10 cellular contexts compared by ENCODE assay signal in genomic region chr3:129608936-129609590, GRCh38. TPM values are rescaled to one million over a fixed set of nuclear protein-coding genes. Genes with fewer than 3 reads are reported as not detected.
DNase-seq lines count a peak whose midpoint lies in the region; ATAC-seq and TF ChIP-seq lines count a peak whose summit lies in the region.
"Had no signal": no experiment of that assay in that cellular context is flagged by ENCODE, and none has a peak within 500 bp of the region (broad histone marks: within the 10 kb centered on the region; RNA-seq: fewer than 3 reads in every experiment).

No MANE protein-coding gene starts in this region.

- no peak for TF ChIP-seq POLR2A in suprapubic skin (IDR thresholded peaks at IDR 0.05)

- H4K20me1 ChIP-seq in MM.1S (ENCODE audit: insufficient read depth, low read length), result no peaks in the 10 kb centered on the region

- no peak overlapping the region for H3K4me3 ChIP-seq in CD4-positive, CD25-positive, alpha-beta regulatory T cell (ENCODE audit: low read depth, low read length)
- H3K4me3 ChIP-seq in Panc1 (ENCODE audit: low read depth in 2 of 2, low read length in 2 of 2), result no peak overlapping the region
- no peak overlapping the region for H3K4me3 ChIP-seq in skin epidermis
- no peak overlapping the region for H3K4me3 ChIP-seq in MM.1S (ENCODE audit: low read length)
- no peak overlapping the region for H3K4me3 ChIP-seq in suprapubic skin
- H3K4me3 ChIP-seq: ovary had no signal

- intact Hi-C loops in Panc1 (cut with micrococcal nuclease; ENCODE audit: unreplicated experiment), result no loop called here

- H3K27ac ChIP-seq in CD4-positive, CD25-positive, alpha-beta regulatory T cell (ENCODE audit: insufficient read depth, low read length, poor library complexity, severe bottlenecking), result no peak overlapping the region
- H3K27ac ChIP-seq in Panc1 (ENCODE audit: low read length) (peak overlapping the region; percentile 85), skin epidermis (peak overlapping the region in 11 of 21 experiments; percentile 26 to 93 (median 88)), MM.1S (ENCODE audit: low read length) (no peak overlapping the region), suprapubic skin (no peak overlapping the region)
- H3K27ac ChIP-seq: ovary had no signal

- peaks cover 0 to 2% (median 0%) of the 10 kb centered on the region in 7 donors for H3K9me3 Mint-ChIP-seq in CD4-positive, CD25-positive, alpha-beta regulatory T cell
- no peaks in the 10 kb centered on the region for H3K9me3 Mint-ChIP-seq in immature natural killer cell
- H3K9me3 Mint-ChIP-seq: activated naive CD8-positive, alpha-beta T cell treated with anti-CD3 and anti-CD28 coated beads, Interleukin-2, amount 10 ng/mL, durations not matched to agents 7 days and 5 days had no signal

- H3K4me2 ChIP-seq in MM.1S (ENCODE audit: low read depth, low read length), result no peak overlapping the region

- in situ Hi-C loops in Panc1 (cut with HindIII; ENCODE audit: low pct_unique_long_range_greater_than_20kb, low sequenced_read_pairs), result no loop called here

- H2AFZ ChIP-seq in MM.1S (ENCODE audit: low read length), result no peak overlapping the region

- peaks cover 0 to 20% (median 4%) of the 10 kb centered on the region in 4 donors for H3K4me1 Mint-ChIP-seq in CD4-positive, CD25-positive, alpha-beta regulatory T cell
- H3K4me1 Mint-ChIP-seq in immature natural killer cell, result peaks cover 43 to 51% of the 10 kb centered on the region in 2 donors

- H3K27me3 Mint-ChIP-seq in CD4-positive, CD25-positive, alpha-beta regulatory T cell, result peaks cover 43% of the 10 kb centered on the region
- H3K27me3 Mint-ChIP-seq in immature natural killer cell (ENCODE audit: low read depth in 3 of 3), result peaks cover 2 to 8% (median 4%) of the 10 kb centered on the region in 3 donors

- no peaks in the 10 kb centered on the region for H3K79me2 ChIP-seq in MM.1S (ENCODE audit: low read length)

- BruUV-seq in Panc1 (replicated peaks; lab: Mats Ljungman, UMichigan), result no TSS peak

- H3K27me3 ChIP-seq in CD4-positive, CD25-positive, alpha-beta regulatory T cell (ENCODE audit: control insufficient read depth, insufficient read depth, low read length), result peaks cover 7% of the 10 kb centered on the region
- H3K27me3 ChIP-seq in Panc1 (ENCODE audit: control insufficient read depth, insufficient read depth, low read length), result no peaks in the 10 kb centered on the region
- H3K27me3 ChIP-seq in MM.1S (replicated peaks; ENCODE audit: insufficient read depth, low read length), result peaks cover 38% of the 10 kb centered on the region
- peaks cover 3% of the 10 kb centered on the region for H3K27me3 ChIP-seq in suprapubic skin
- H3K27me3 ChIP-seq: ovary had no signal

- no peak for ATAC-seq in CD4-positive, CD25-positive, alpha-beta regulatory T cell (ENCODE audit: low read depth in 2 of 2)
- ATAC-seq in Panc1, result no peak
- no peak for ATAC-seq in esophagus mucosa

- CTCF ChIA-PET in Panc1 (lab: Charles Lee), result interaction anchor here (0.7 to 1.5 kb wide), 3 partner anchors 15 to 165 kb away, joined by 3 to 5 read pairs (median 4); no protein-coding TSS in a partner anchor

- DNase-seq in CD4-positive, CD25-positive, alpha-beta regulatory T cell, result no peak
- DNase-seq in Panc1 (ENCODE audit: low read depth, low spot score) (no peak), immature natural killer cell (no peak), NOMO-1 treated with DMSO at 0.1 percent for 48 hours (lab: John Stamatoyannopoulos, UW; ENCODE audit: unreplicated experiment) (no peak), MM.1S (no peak), suprapubic skin (ENCODE audit: low spot score in 2 of 2) (no peak)
- DNase-seq: activated naive CD8-positive, alpha-beta T cell treated with anti-CD3 and anti-CD28 coated beads, Interleukin-2, amount 10 ng/mL, durations not matched to agents 7 days and 5 days; ovary had no signal

- peak overlapping the region in 1 of 3 donors; percentile 18 for H3K27ac Mint-ChIP-seq in CD4-positive, CD25-positive, alpha-beta regulatory T cell
- H3K27ac Mint-ChIP-seq in immature natural killer cell, result peak overlapping the region in 2 of 6 donors; percentile 3 to 46
- H3K27ac Mint-ChIP-seq: activated naive CD8-positive, alpha-beta T cell treated with anti-CD3 and anti-CD28 coated beads, Interleukin-2, amount 10 ng/mL, durations not matched to agents 7 days and 5 days had no signal

- no peak for TF ChIP-seq CTCF in Panc1 (IDR thresholded peaks at IDR 0.05)
- TF ChIP-seq CTCF in MM.1S (IDR thresholded peaks at IDR 0.05; ENCODE audit: low read length), result no peak
- no peak for TF ChIP-seq CTCF in suprapubic skin (IDR thresholded peaks at IDR 0.05)

- no peaks in the 10 kb centered on the region for H3K36me3 Mint-ChIP-seq in CD4-positive, CD25-positive, alpha-beta regulatory T cell
- H3K36me3 Mint-ChIP-seq in immature natural killer cell, result peaks cover 0 to 3% (median 0%) of the 10 kb centered on the region in 3 donors

- TF ChIP-seq EP300 in suprapubic skin (IDR thresholded peaks at IDR 0.05), result no peak

- peaks cover 16% of the 10 kb centered on the region for H3K4me1 ChIP-seq in CD4-positive, CD25-positive, alpha-beta regulatory T cell (ENCODE audit: control insufficient read depth, insufficient read depth, low read length, poor library complexity, severe bottlenecking)
- H3K4me1 ChIP-seq in Panc1 (ENCODE audit: control insufficient read depth, insufficient read depth, low read length), result peaks cover 41% of the 10 kb centered on the region
- 0 out of 2 replicates have a peak, but pooled peaks cover 2% of the 10 kb centered on the region for H3K4me1 ChIP-seq in MM.1S (ENCODE audit: low read length)
- peaks cover 74% of the 10 kb centered on the region for H3K4me1 ChIP-seq in suprapubic skin

- H3K9me2 ChIP-seq in MM.1S (replicated peaks; ENCODE audit: insufficient read depth, low read length), result no peaks in the 10 kb centered on the region

- H3K36me3 ChIP-seq in CD4-positive, CD25-positive, alpha-beta regulatory T cell (ENCODE audit: control insufficient read depth, insufficient read depth, low read length), result no peaks in the 10 kb centered on the region
- H3K36me3 ChIP-seq in Panc1 (ENCODE audit: control insufficient read depth, insufficient read depth, low read length), result no peaks in the 10 kb centered on the region
- H3K36me3 ChIP-seq in MM.1S (replicated peaks; ENCODE audit: insufficient read depth, low read length), result no peaks in the 10 kb centered on the region
- no peaks in the 10 kb centered on the region for H3K36me3 ChIP-seq in suprapubic skin
- H3K36me3 ChIP-seq: ovary had no signal

- H3K4me3 Mint-ChIP-seq in CD4-positive, CD25-positive, alpha-beta regulatory T cell, result peak overlapping the region in 3 of 4 donors; percentile 54 to 94 (median 56)
- peak overlapping the region in 4 of 5 donors; percentile 28 to 78 (median 54) for H3K4me3 Mint-ChIP-seq in immature natural killer cell

- no peaks in the 10 kb centered on the region for H3F3A ChIP-seq in MM.1S (ENCODE audit: insufficient read depth, low read length)

- WGBS in suprapubic skin, result 82% methylated on average over 3 of the region's 4 CpGs

- POLR2A ChIA-PET in Panc1 (lab: Charles Lee), result no interaction called here

- no peaks in the 10 kb centered on the region for H3K9me3 ChIP-seq in CD4-positive, CD25-positive, alpha-beta regulatory T cell (ENCODE audit: control insufficient read depth in 2 of 2, low read length in 2 of 2)
- no peaks in the 10 kb centered on the region for H3K9me3 ChIP-seq in Panc1 (ENCODE audit: control insufficient read depth, insufficient read depth, low read depth, low read length)
- no peaks in the 10 kb centered on the region for H3K9me3 ChIP-seq in MM.1S (replicated peaks; ENCODE audit: insufficient read depth, low read length)
- H3K9me3 ChIP-seq in suprapubic skin, result no peaks in the 10 kb centered on the region
- H3K9me3 ChIP-seq: ovary had no signal

- no peak overlapping the region for H3K9ac ChIP-seq in MM.1S (ENCODE audit: low read length)

RNA-seq across cellular contexts. Expression of gene PLXND1, which starts 2.6 kb away (rescaled TPM):
- total RNA-seq in CD4-positive, CD25-positive, alpha-beta regulatory T cell, result 11.3 TPM
- under 1 TPM in 3 of 4 donors, not detected in 1; 0.48 to 0.88 (median 0.79) TPM for polyA plus RNA-seq in CD4-positive, CD25-positive, alpha-beta regulatory T cell
- total RNA-seq in Panc1 (2021; ENCODE audit: unreplicated experiment), result 248 TPM
- polyA plus RNA-seq in Panc1 (2012; ENCODE audit: insufficient read length), result 456 TPM
- polyA plus RNA-seq in immature natural killer cell, result 10 to 100 TPM in 1 of 3 donors, 1 to 10 TPM in 2; 3.1 to 30.2 (median 6.1) TPM
- 10 to 100 TPM; 19.0 to 51.0 (median 30.8) TPM for total RNA-seq in suprapubic skin
- 15.8 TPM for total RNA-seq in esophagus mucosa

Comparison
In these comparisons a context has a peak if more than half of its experiments do, and no peak if none do; other contexts are left out.
1. H3K27ac ChIP-seq: peak in Panc1 (single experiment) and skin epidermis (11 of 21); none in CD4-positive, CD25-positive, alpha-beta regulatory T cell (single experiment), MM.1S (single experiment) and suprapubic skin (single experiment).